Comparison of ENCODE assay signal across 17 cellular contexts in genomic region chr2:118992740-118993391, GRCh38. TPM values are rescaled to one million over a fixed set of nuclear protein-coding genes. Genes with fewer than 3 reads are reported as not detected.
DNase-seq lines count a peak whose midpoint lies in the region; ATAC-seq and TF ChIP-seq lines count a peak whose summit lies in the region.
"Had no signal": no experiment of that assay in that cellular context is flagged by ENCODE, and none has a peak within 500 bp of the region (broad histone marks: within the 10 kb centered on the region; RNA-seq: fewer than 3 reads in every experiment).

No MANE protein-coding gene starts in this region.

- H3K4me1 ChIP-seq in upper lobe of right lung, result no peaks in the 10 kb centered on the region
- H3K4me1 ChIP-seq: Caco-2, right atrium auricular region had no signal

- CTCF ChIA-PET in activated naive CD4-positive, alpha-beta T cell treated with anti-CD3 and anti-CD28 coated beads, Interleukin-2, amount 10 ng/mL, durations not matched to agents 7 days and 5 days (lab: Charles Lee), result no interaction called here

- H3K27me3 Mint-ChIP-seq in activated naive CD4-positive, alpha-beta T cell treated with anti-CD3 and anti-CD28 coated beads, Interleukin-2, amount 10 ng/mL, durations not matched to agents 7 days and 5 days, result no peaks in the 10 kb centered on the region
- H3K27me3 Mint-ChIP-seq in central memory CD8-positive, alpha-beta T cell, result peaks cover 21% of the 10 kb centered on the region

- no peaks in the 10 kb centered on the region for H3K9me3 Mint-ChIP-seq in activated naive CD4-positive, alpha-beta T cell treated with anti-CD3 and anti-CD28 coated beads, Interleukin-2, amount 50 U/mL, for 72 hours
- no peaks in the 10 kb centered on the region for H3K9me3 Mint-ChIP-seq in activated naive CD4-positive, alpha-beta T cell treated with anti-CD3 and anti-CD28 coated beads, Interleukin-2, amount 10 ng/mL, durations not matched to agents 7 days and 5 days
- peaks cover 5% of the 10 kb centered on the region for H3K9me3 Mint-ChIP-seq in central memory CD8-positive, alpha-beta T cell
- H3K9me3 Mint-ChIP-seq: neural crest cell had no signal

- H3K27me3 ChIP-seq in upper lobe of right lung, result no peaks in the 10 kb centered on the region
- H3K27me3 ChIP-seq: right atrium auricular region had no signal

- H3K36me3 ChIP-seq in upper lobe of right lung, result no peaks in the 10 kb centered on the region
- H3K36me3 ChIP-seq: right atrium auricular region had no signal

- H3K9me3 ChIP-seq in upper lobe of right lung, result no peaks in the 10 kb centered on the region
- H3K9me3 ChIP-seq: Caco-2, right atrium auricular region had no signal

- H3K27ac ChIP-seq in upper lobe of right lung, result no peak overlapping the region
- H3K27ac ChIP-seq: right atrium auricular region had no signal

- H3K36me3 Mint-ChIP-seq in activated naive CD4-positive, alpha-beta T cell treated with anti-CD3 and anti-CD28 coated beads, Interleukin-2, amount 50 U/mL, for 72 hours, result no peaks in the 10 kb centered on the region
- no peaks in the 10 kb centered on the region for H3K36me3 Mint-ChIP-seq in activated naive CD4-positive, alpha-beta T cell treated with anti-CD3 and anti-CD28 coated beads, Interleukin-2, amount 10 ng/mL, durations not matched to agents 7 days and 5 days
- peaks cover 2% of the 10 kb centered on the region for H3K36me3 Mint-ChIP-seq in central memory CD8-positive, alpha-beta T cell (ENCODE audit: insufficient read depth)

- no peak overlapping the region for H3K27ac Mint-ChIP-seq in activated naive CD4-positive, alpha-beta T cell treated with anti-CD3 and anti-CD28 coated beads, Interleukin-2, amount 50 U/mL, for 72 hours
- no peak overlapping the region for H3K27ac Mint-ChIP-seq in activated naive CD4-positive, alpha-beta T cell treated with anti-CD3 and anti-CD28 coated beads, Interleukin-2, amount 10 ng/mL, durations not matched to agents 7 days and 5 days
- H3K27ac Mint-ChIP-seq in central memory CD8-positive, alpha-beta T cell (ENCODE audit: low read depth), result peak overlapping the region; percentile 60

- DNase-seq in activated naive CD4-positive, alpha-beta T cell treated with anti-CD3 and anti-CD28 coated beads, Interleukin-2, amount 50 U/mL, for 72 hours (ENCODE audit: low spot score in 2 of 2), result peak in 1 of 2 donors; percentile 44
- no peak for DNase-seq in activated naive CD4-positive, alpha-beta T cell treated with anti-CD3 and anti-CD28 coated beads, Interleukin-2, amount 10 ng/mL, durations not matched to agents 7 days and 5 days
- peak; percentile 72 for DNase-seq in RPMI7951 (ENCODE audit: low read depth)
- DNase-seq in central memory CD8-positive, alpha-beta T cell (ENCODE audit: low spot score in 2 of 2), result no peak
- peak; percentile 20 for DNase-seq in upper lobe of right lung
- DNase-seq in HK-2 (ENCODE audit: unreplicated experiment), result no peak
- no peak for DNase-seq in NCI-H748 treated with DMSO at 0.1 percent for 48 hours (lab: John Stamatoyannopoulos, UW)
- no peak for DNase-seq in NCI-H1105 (lab: John Stamatoyannopoulos, UW)
- DNase-seq: GOT3, NCI-H2029, NCI-H69, substantia nigra had no signal

- no peak overlapping the region for H3K4me3 ChIP-seq in upper lobe of right lung
- H3K4me3 ChIP-seq: right atrium auricular region had no signal

- H3K4me3 Mint-ChIP-seq in activated naive CD4-positive, alpha-beta T cell treated with anti-CD3 and anti-CD28 coated beads, Interleukin-2, amount 10 ng/mL, durations not matched to agents 7 days and 5 days, result no peak overlapping the region
- H3K4me3 Mint-ChIP-seq in central memory CD8-positive, alpha-beta T cell, result no peak overlapping the region
- H3K4me3 Mint-ChIP-seq: neural crest cell had no signal

- intact Hi-C loops in upper lobe of right lung (cut with DNase I), result no loop called here

- H3K4me1 Mint-ChIP-seq in activated naive CD4-positive, alpha-beta T cell treated with anti-CD3 and anti-CD28 coated beads, Interleukin-2, amount 10 ng/mL, durations not matched to agents 7 days and 5 days, result no peaks in the 10 kb centered on the region
- no peaks in the 10 kb centered on the region for H3K4me1 Mint-ChIP-seq in central memory CD8-positive, alpha-beta T cell
- H3K4me1 Mint-ChIP-seq: neural crest cell had no signal

- no peak for TF ChIP-seq CTCF in upper lobe of right lung (IDR thresholded peaks at IDR 0.05)

- ATAC-seq in activated naive CD4-positive, alpha-beta T cell treated with anti-CD3 and anti-CD28 coated beads, Interleukin-2, amount 50 U/mL, for 72 hours, result peak; percentile 68 to 85
- no peak for ATAC-seq in central memory CD8-positive, alpha-beta T cell (replicated peaks; ENCODE audit: extremely low read depth, poor library complexity, severe bottlenecking)
- no peak for ATAC-seq in upper lobe of right lung

RNA-seq across cellular contexts. Expression of gene MARCO, which starts 50.9 kb away (rescaled TPM):
- not detected for total RNA-seq in activated naive CD4-positive, alpha-beta T cell treated with anti-CD3 and anti-CD28 coated beads, Interleukin-2, amount 50 U/mL, for 72 hours
- total RNA-seq in RPMI7951 (2014; rRNA removed; shearing (Covaris generic)), result not detected in 2 replicates
- 165 TPM for total RNA-seq in upper lobe of right lung
- total RNA-seq: lung microvascular endothelial cell, SK-MEL-5 had no signal

Comparison
In these comparisons a context has a peak if more than half of its experiments do, and no peak if none do; other contexts are left out.
1. ATAC-seq: peak in activated naive CD4-positive, alpha-beta T cell treated with anti-CD3 and anti-CD28 coated beads, Interleukin-2, amount 50 U/mL, for 72 hours (2 of 2); none in central memory CD8-positive, alpha-beta T cell (single experiment) and upper lobe of right lung (single experiment).
2. DNase-seq: peak in RPMI7951 (single experiment) and upper lobe of right lung (single experiment); none in activated naive CD4-positive, alpha-beta T cell treated with anti-CD3 and anti-CD28 coated beads, Interleukin-2, amount 10 ng/mL, durations not matched to agents 7 days and 5 days (single experiment), central memory CD8-positive, alpha-beta T cell (0 of 2), HK-2 (single experiment), NCI-H748 treated with DMSO at 0.1 percent for 48 hours (single experiment) and NCI-H1105 (single experiment).
3. RNA of gene MARCO, which starts 50.9 kb away (total RNA-seq): 165 TPM in upper lobe of right lung (single experiment); not detected in activated naive CD4-positive, alpha-beta T cell treated with anti-CD3 and anti-CD28 coated beads, Interleukin-2, amount 50 U/mL, for 72 hours and not detected in RPMI7951; every median in the first group is over 100 times any median in the second.